24 cellular contexts compared by ENCODE assay signal in the genomic region with DNA sequence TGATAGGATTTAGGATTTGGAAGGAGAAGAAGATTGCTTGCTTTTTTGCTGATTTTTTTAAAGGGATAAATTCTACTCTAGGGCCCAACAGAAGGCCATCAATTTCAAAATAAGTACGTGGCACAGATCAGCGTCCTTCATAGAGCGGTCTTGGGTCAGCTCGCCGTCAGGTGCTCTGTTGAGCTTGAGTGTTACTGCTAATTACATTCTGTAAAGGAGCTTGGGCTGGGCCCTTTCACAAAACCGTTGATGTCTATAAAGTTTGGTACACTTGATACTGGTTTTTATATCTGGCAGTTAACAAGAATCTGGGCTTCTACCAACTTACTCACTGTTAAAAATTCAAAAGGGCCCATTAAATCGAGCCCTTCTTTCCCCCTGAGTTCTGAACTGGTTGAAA.
"Had no signal": no experiment of that assay in that cellular context is flagged by ENCODE, and none has a peak within 500 bp of the region (broad histone marks: within the 10 kb centered on the region; RNA-seq: fewer than 3 reads in every experiment).

No MANE protein-coding gene starts in this region.

- H3K9ac ChIP-seq: parathyroid adenoma had no signal

- H3K4me3 Mint-ChIP-seq: endodermal cell; naive thymus-derived CD8-positive, alpha-beta T cell; neural crest cell; stimulated activated naive B cell treated with anti-CD40 and anti-IgM and Interleukin-4, amounts not matched to agents 10 μg/mL and 1 μg/mL and 100 μg/mL, for 72 hours; type B pancreatic cell had no signal

- H3K4me2 ChIP-seq: hepatocyte had no signal

- H3K27ac ChIP-seq: foreskin keratinocyte, hepatocyte, parathyroid adenoma, psoas muscle, right lobe of liver had no signal

- H3K4me3 ChIP-seq: hepatocyte, psoas muscle, right lobe of liver, stomach had no signal

- ATAC-seq: foreskin keratinocyte; left cardiac atrium; naive thymus-derived CD8-positive, alpha-beta T cell; psoas muscle; right lobe of liver; stimulated activated naive B cell treated with anti-CD40 and anti-IgM and Interleukin-4, amounts not matched to agents 10 μg/mL and 1 μg/mL and 100 μg/mL, for 72 hours had no signal

- H3K27me3 ChIP-seq: foreskin keratinocyte, hepatocyte, right lobe of liver, stomach had no signal

- H3K27ac Mint-ChIP-seq: endodermal cell; naive thymus-derived CD8-positive, alpha-beta T cell; stimulated activated naive B cell treated with anti-CD40 and anti-IgM and Interleukin-4, amounts not matched to agents 10 μg/mL and 1 μg/mL and 100 μg/mL, for 72 hours; type B pancreatic cell had no signal

- H3K9me3 Mint-ChIP-seq: naive thymus-derived CD8-positive, alpha-beta T cell; neural crest cell; stimulated activated naive B cell treated with anti-CD40 and anti-IgM and Interleukin-4, amounts not matched to agents 10 μg/mL and 1 μg/mL and 100 μg/mL, for 72 hours; type B pancreatic cell had no signal

- FAIRE-seq: colon, endothelial cell of umbilical vein, kidney, urothelium cell line had no signal

- H3K79me2 ChIP-seq: hepatocyte, parathyroid adenoma had no signal

- DNase-seq: dermis blood vessel endothelial cell; effector CD4-positive, alpha-beta T cell; endodermal cell; foreskin keratinocyte; head of caudate nucleus; kidney; left cardiac atrium; mesendoderm; naive thymus-derived CD8-positive, alpha-beta T cell; nucleus accumbens; psoas muscle; retina; right lobe of liver; stimulated activated CD4-positive, alpha-beta T cell treated with anti-CD3 and anti-CD28 coated beads, Interleukin-2, amount 100 ng/mL, for 24 hours; stimulated activated CD4-positive, alpha-beta T cell treated with anti-CD3 and anti-CD28 coated beads, Interleukin-4, amount 100 ng/mL, for 4 hours; stimulated activated naive B cell treated with anti-CD40 and anti-IgM and Interleukin-4, amounts not matched to agents 10 μg/mL and 1 μg/mL and 100 μg/mL, for 72 hours; stomach had no signal

- H2AFZ ChIP-seq: hepatocyte, parathyroid adenoma had no signal

- H3K27me3 Mint-ChIP-seq: naive thymus-derived CD8-positive, alpha-beta T cell; stimulated activated naive B cell treated with anti-CD40 and anti-IgM and Interleukin-4, amounts not matched to agents 10 μg/mL and 1 μg/mL and 100 μg/mL, for 72 hours; type B pancreatic cell had no signal

- H3K9me3 ChIP-seq: psoas muscle, right lobe of liver, stomach had no signal

- H3K4me1 ChIP-seq: foreskin keratinocyte, parathyroid adenoma, psoas muscle, right lobe of liver had no signal

- H3K4me1 Mint-ChIP-seq: endodermal cell; stimulated activated naive B cell treated with anti-CD40 and anti-IgM and Interleukin-4, amounts not matched to agents 10 μg/mL and 1 μg/mL and 100 μg/mL, for 72 hours had no signal

- H3K36me3 ChIP-seq: right lobe of liver had no signal
